Comparison of ENCODE assay signal across 9 cellular contexts in genomic region chr5:322281-322941, GRCh38. TPM values are rescaled to one million over a fixed set of nuclear protein-coding genes. Genes with fewer than 3 reads are reported as not detected.
A peak's percentile ranks its signal among the peaks of the same experiment; 100 is the strongest.
DNase-seq lines count a peak whose midpoint lies in the region; ATAC-seq and TF ChIP-seq lines count a peak whose summit lies in the region.
"Had no signal": no experiment of that assay in that cellular context is flagged by ENCODE, and none has a peak within 500 bp of the region (broad histone marks: within the 10 kb centered on the region; RNA-seq: fewer than 3 reads in every experiment).

No MANE protein-coding gene starts in this region.

- H3K27ac Mint-ChIP-seq in GM23338, result no peak overlapping the region
- H3K27ac Mint-ChIP-seq in activated CD4-positive, alpha-beta memory T cell treated with anti-CD3 and anti-CD28 coated beads for 36 hours, result no peak overlapping the region

- peaks cover 4% of the 10 kb centered on the region; the same call in 1 of the 3 replicates for H3K9me3 Mint-ChIP-seq in GM23338
- no peaks in the 10 kb centered on the region for H3K9me3 Mint-ChIP-seq in activated CD4-positive, alpha-beta memory T cell treated with anti-CD3 and anti-CD28 coated beads for 36 hours

- TF ChIP-seq POLR2A in erythroblast (IDR thresholded peaks at IDR 0.05; ENCODE audit: low read length), result no peak

- no peaks in the 10 kb centered on the region for H3K9me2 ChIP-seq in DOHH2 (replicated peaks; ENCODE audit: control insufficient read depth, low read length)
- H3K9me2 ChIP-seq in GM23338 (ENCODE audit: insufficient read depth), result no peaks in the 10 kb centered on the region

- H3F3A ChIP-seq in DOHH2 (ENCODE audit: control insufficient read depth, insufficient read depth) (peaks cover 10% of the 10 kb centered on the region; the same call in 1 of the 2 replicates), GM23338 (replicated peaks; ENCODE audit: low read depth) (peaks cover 7% of the 10 kb centered on the region; the same call in 1 of the 2 replicates)

- CTCF ChIA-PET in activated CD4-positive, alpha-beta memory T cell treated with anti-CD3 and anti-CD28 coated beads for 36 hours (lab: Charles Lee), result interaction anchor here (0.9 kb wide), 1 partner anchor 124 kb away, joined by 4 read pairs; no protein-coding TSS in a partner anchor

- H3K4me3 ChIP-seq in DOHH2 (ENCODE audit: low read length) (peak overlapping the region; percentile 71), GM23338 (peak overlapping the region; percentile 75), iPS-20b (ENCODE audit: low read length) (peak overlapping the region; percentile 47; the same call in 1 of the 2 replicates)

- in situ Hi-C loops in G401 (cut with HindIII; ENCODE audit: low sequenced_read_pairs), result no loop called here

- DNase-seq in GM23338 (ENCODE audit: low spot score) (peak; percentile 59), DMS79 (lab: John Stamatoyannopoulos, UW) (no peak), G401 (ENCODE audit: low spot score) (no peak), erythroblast (lab: John Stamatoyannopoulos, UW) (no peak)
- peak; percentile 32 for DNase-seq in activated CD4-positive, alpha-beta memory T cell treated with anti-CD3 and anti-CD28 coated beads for 36 hours
- DNase-seq in NK-92 treated with Interleukin-12 subunit alpha and Interleukin-12 subunit beta, amount 100 ng/mL, for 24 hours (lab: John Stamatoyannopoulos, UW), result no peak

- H3K36me3 ChIP-seq in DOHH2 (ENCODE audit: control insufficient read depth, low read length) (no peaks in the 10 kb centered on the region), GM23338 (ENCODE audit: insufficient read depth) (no peaks in the 10 kb centered on the region), iPS-20b (ENCODE audit: insufficient read depth, low read depth, low read length) (no peaks in the 10 kb centered on the region)
- H3K36me3 ChIP-seq: left lung had no signal

- peak overlapping the region; percentile 91 for H2AFZ ChIP-seq in GM23338

- H3K9me3 ChIP-seq in DOHH2 (ENCODE audit: control insufficient read depth, insufficient read depth, low read length) (no peaks in the 10 kb centered on the region), iPS-20b (ENCODE audit: insufficient read depth, low read depth, low read length) (no peaks in the 10 kb centered on the region)
- H3K9me3 ChIP-seq: left lung had no signal

- peak overlapping the region; percentile 51; the same call in 2 of the 3 replicates for H3K4me3 Mint-ChIP-seq in GM23338
- H3K4me3 Mint-ChIP-seq in activated CD4-positive, alpha-beta memory T cell treated with anti-CD3 and anti-CD28 coated beads for 36 hours, result peak overlapping the region; percentile 60

- no peaks in the 10 kb centered on the region for H3K36me3 Mint-ChIP-seq in GM23338 (ENCODE audit: low read depth)
- peaks cover 18% of the 10 kb centered on the region for H3K36me3 Mint-ChIP-seq in activated CD4-positive, alpha-beta memory T cell treated with anti-CD3 and anti-CD28 coated beads for 36 hours

- H3K27me3 Mint-ChIP-seq in GM23338 (ENCODE audit: insufficient read depth, low read depth, poor library complexity), result peaks cover 52% of the 10 kb centered on the region
- peaks cover 37% of the 10 kb centered on the region for H3K27me3 Mint-ChIP-seq in activated CD4-positive, alpha-beta memory T cell treated with anti-CD3 and anti-CD28 coated beads for 36 hours

- POLR2A ChIA-PET in activated CD4-positive, alpha-beta memory T cell treated with anti-CD3 and anti-CD28 coated beads for 36 hours (lab: Charles Lee), result interaction anchor here (0.6 kb wide), 1 partner anchor 20 kb away, joined by 4 read pairs; no protein-coding TSS in a partner anchor

- H4K20me1 ChIP-seq in DOHH2 (ENCODE audit: control insufficient read depth, insufficient read depth, low read depth, low read length) (no peaks in the 10 kb centered on the region), GM23338 (replicated peaks; ENCODE audit: insufficient read depth) (peaks cover 5% of the 10 kb centered on the region; the same call in 1 of the 2 replicates)

- intact Hi-C loops in activated CD4-positive, alpha-beta memory T cell treated with anti-CD3 and anti-CD28 coated beads for 36 hours (cut with micrococcal nuclease), result no loop called here

- peak overlapping the region; percentile 71 for H3K4me2 ChIP-seq in DOHH2 (ENCODE audit: low read length)
- H3K4me2 ChIP-seq in GM23338, result peak overlapping the region; percentile 95

- peaks cover 50% of the 10 kb centered on the region for H3K4me1 ChIP-seq in DOHH2 (ENCODE audit: control insufficient read depth, low read length)
- no peaks in the 10 kb centered on the region for H3K4me1 ChIP-seq in GM23338 (ENCODE audit: insufficient read depth)
- no peaks in the 10 kb centered on the region for H3K4me1 ChIP-seq in iPS-20b (ENCODE audit: insufficient read depth, low read length)

- no peak overlapping the region for H3K9ac ChIP-seq in iPS-20b (ENCODE audit: low read depth, low read length)

- no peaks in the 10 kb centered on the region for H3K79me2 ChIP-seq in DOHH2 (ENCODE audit: control insufficient read depth, low read length)
- H3K79me2 ChIP-seq in GM23338 (replicated peaks; ENCODE audit: insufficient read depth), result no peaks in the 10 kb centered on the region

- no peak overlapping the region for H3K27ac ChIP-seq in DOHH2 (ENCODE audit: low read depth, low read length)
- H3K27ac ChIP-seq in GM23338 (ENCODE audit: low read depth), result no peak overlapping the region
- H3K27ac ChIP-seq in iPS-20b (ENCODE audit: low read length), result no peak overlapping the region

- ATAC-seq in GM23338, result peak; percentile 9

- no peaks in the 10 kb centered on the region for H3K27me3 ChIP-seq in DOHH2 (ENCODE audit: control insufficient read depth, low read length)
- peaks cover 61% of the 10 kb centered on the region for H3K27me3 ChIP-seq in GM23338 (ENCODE audit: insufficient read depth)
- H3K27me3 ChIP-seq in iPS-20b (ENCODE audit: insufficient read depth, low read length), result peaks cover 67% of the 10 kb centered on the region

- TF ChIP-seq CTCF in DOHH2 (IDR thresholded peaks at IDR 0.05; ENCODE audit: low read depth, low read length, poor library complexity, severe bottlenecking) (no peak), GM23338 (conservative IDR thresholded peaks at IDR 0.05; ENCODE audit: low read depth in 2 of 2) (no peak)

- H3K4me1 Mint-ChIP-seq in GM23338, result peaks cover 10% of the 10 kb centered on the region
- peaks cover 7% of the 10 kb centered on the region for H3K4me1 Mint-ChIP-seq in activated CD4-positive, alpha-beta memory T cell treated with anti-CD3 and anti-CD28 coated beads for 36 hours (ENCODE audit: low read depth)

TF ChIP-seq in GM23338, 12 proteins besides CTCF, POLR2A, EP300 and RAD21:
- TF ChIP-seq EZH2phosphoT487 (IDR thresholded peaks at IDR 0.05; ENCODE audit: unreplicated experiment) (peak; percentile 10), ETS1 (IDR thresholded peaks at IDR 0.05) (no peak)

RNA-seq across cellular contexts. Expression of gene AHRR, which starts 0.9 kb away (rescaled TPM):
- total RNA-seq in GM23338 (2014; rRNA removed; shearing (Covaris generic)), result 0.97 and 1.8 TPM in 2 replicates
- polyA plus RNA-seq in GM23338 (2016; fragmentation: Nextera tagmentation; extraction: Ambion mirVana), result 0.27 and 0.61 TPM in 2 replicates
- total RNA-seq in activated CD4-positive, alpha-beta memory T cell treated with anti-CD3 and anti-CD28 coated beads for 36 hours, result 10 to 100 TPM; 16.7 to 16.8 TPM
- total RNA-seq in G401 (2014; rRNA removed; shearing (Covaris generic)), result 0.24 and 2.5 TPM in 2 replicates

RNA-seq across cellular contexts. Expression of gene PDCD6, which starts 51.0 kb away (rescaled TPM):
- 80.6 and 80.9 TPM in 2 replicates for total RNA-seq in GM23338 (2014; rRNA removed; shearing (Covaris generic))
- 127 and 129 TPM in 2 replicates for polyA plus RNA-seq in GM23338 (2016; fragmentation: Nextera tagmentation; extraction: Ambion mirVana)
- total RNA-seq in activated CD4-positive, alpha-beta memory T cell treated with anti-CD3 and anti-CD28 coated beads for 36 hours, result 10 to 100 TPM; 81.6 to 83.8 TPM
- 122 and 132 TPM in 2 replicates for total RNA-seq in G401 (2014; rRNA removed; shearing (Covaris generic))

Comparison
In these comparisons a context has a peak if more than half of its experiments do, and no peak if none do; other contexts are left out.
1. DNase-seq: peak in GM23338 (single experiment) and activated CD4-positive, alpha-beta memory T cell treated with anti-CD3 and anti-CD28 coated beads for 36 hours (single experiment); none in DMS79 (single experiment), NK-92 treated with Interleukin-12 subunit alpha and Interleukin-12 subunit beta, amount 100 ng/mL, for 24 hours (single experiment), G401 (single experiment) and erythroblast (0 of 2).
2. Peak in every context shown above with its lines, with median percentiles within 50 percentile points of each other: H3K4me3 ChIP-seq.